In the genomic region with DNA sequence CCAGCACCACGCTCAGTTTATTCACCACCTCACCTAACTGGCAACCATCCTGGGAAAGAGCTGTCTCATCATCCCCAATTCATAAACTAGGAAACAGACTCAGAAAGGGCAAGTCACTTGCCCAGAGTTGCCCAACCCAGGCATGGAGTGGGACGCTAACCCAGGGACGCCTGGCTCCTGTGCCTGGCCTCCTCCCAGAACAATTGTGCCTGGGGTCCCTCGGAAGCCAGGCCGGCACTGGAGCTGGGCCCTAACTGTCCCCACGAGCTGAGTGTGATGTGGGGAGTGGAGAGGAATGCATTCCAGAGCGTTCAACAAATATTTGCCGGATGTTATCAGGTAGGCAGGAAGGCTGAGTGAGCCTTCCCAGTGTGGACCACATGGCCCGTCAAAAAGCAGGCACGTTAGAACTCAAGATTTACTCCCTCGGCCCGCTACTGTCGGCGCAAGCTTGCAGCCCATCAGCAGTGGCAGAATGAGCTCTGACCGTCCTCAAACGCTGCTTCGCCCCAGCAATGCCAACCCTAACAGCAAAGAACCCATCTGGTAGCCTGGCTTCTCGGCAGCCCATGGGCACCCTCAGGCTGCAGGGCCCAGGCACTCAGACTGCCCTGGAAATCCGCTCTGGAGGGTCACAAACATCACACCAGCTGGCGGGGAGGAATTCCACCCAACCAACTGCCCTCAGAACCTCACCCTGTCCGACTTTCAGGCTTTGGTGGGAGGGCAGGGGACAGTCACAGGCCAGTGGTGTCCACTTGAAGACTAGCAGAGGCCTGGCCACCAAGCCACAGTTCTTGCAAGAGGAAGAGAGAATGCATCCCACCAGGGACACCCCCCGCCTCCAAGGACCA, we compare ENCODE assay signal across 8 cellular contexts. TPM values are rescaled to one million over a fixed set of nuclear protein-coding genes. Genes with fewer than 3 reads are reported as not detected.
A peak's percentile ranks its signal among the peaks of the same experiment; 100 is the strongest.
DNase-seq lines count a peak whose midpoint lies in the region; ATAC-seq and TF ChIP-seq lines count a peak whose summit lies in the region.

No MANE protein-coding gene starts in this region.

- H3K4me3 Mint-ChIP-seq in activated CD8-positive, alpha-beta T cell treated with anti-CD3 and anti-CD28 coated beads, Interleukin-2, amount 10 ng/mL, durations not matched to agents 7 days and 5 days, result peak overlapping the region; percentile 43

- H3K27me3 ChIP-seq in heart left ventricle (no peaks in the 10 kb centered on the region), rectal smooth muscle tissue (ENCODE audit: control insufficient read depth, insufficient read depth, low read length) (no peaks in the 10 kb centered on the region)

- no peaks in the 10 kb centered on the region for H3K9me3 ChIP-seq in heart left ventricle

- H3K36me3 Mint-ChIP-seq in activated CD8-positive, alpha-beta T cell treated with anti-CD3 and anti-CD28 coated beads, Interleukin-2, amount 10 ng/mL, durations not matched to agents 7 days and 5 days (ENCODE audit: low read depth), result peaks cover 62% of the 10 kb centered on the region

- TF ChIP-seq CTCF in heart left ventricle (IDR thresholded peaks at IDR 0.05), result no peak

- DNase-seq in Daoy (ENCODE audit: low read depth) (peak; percentile 66), heart left ventricle (no peak), NCI-H1417 (lab: John Stamatoyannopoulos, UW) (no peak), Kasumi-1 (lab: John Stamatoyannopoulos, UW) (no peak), NCI-H2081 (lab: John Stamatoyannopoulos, UW) (no peak), GM03348 (ENCODE audit: low spot score) (no peak)
- no peak for DNase-seq in activated CD8-positive, alpha-beta T cell treated with anti-CD3 and anti-CD28 coated beads, Interleukin-2, amount 10 ng/mL, durations not matched to agents 7 days and 5 days

- H3K4me1 ChIP-seq in heart left ventricle (peaks cover 43 to 99% (median 95%) of the 10 kb centered on the region in 12 donors), rectal smooth muscle tissue (ENCODE audit: control insufficient read depth, insufficient read depth, low read length) (peaks cover 59% of the 10 kb centered on the region)

- intact Hi-C loops in heart left ventricle (cut with DNase I), result loop anchor here in 1 of 10 donors (2.0 kb wide), 1 partner anchor 17 kb away; no protein-coding TSS in a partner anchor

- no peaks in the 10 kb centered on the region for H3K27me3 Mint-ChIP-seq in activated CD8-positive, alpha-beta T cell treated with anti-CD3 and anti-CD28 coated beads, Interleukin-2, amount 10 ng/mL, durations not matched to agents 7 days and 5 days (ENCODE audit: low read depth)

- POLR2A ChIA-PET in activated CD8-positive, alpha-beta T cell treated with anti-CD3 and anti-CD28 coated beads, Interleukin-2, amount 10 ng/mL, durations not matched to agents 7 days and 5 days (lab: Charles Lee), result interaction anchor here (0.6 to 2.1 kb wide), 6 partner anchors 13 to 54 kb away, joined by 3 to 14 read pairs (median 5); no protein-coding TSS in a partner anchor

- no peak for ATAC-seq in activated CD8-positive, alpha-beta T cell treated with anti-CD3 and anti-CD28 coated beads, Interleukin-2, amount 10 ng/mL, durations not matched to agents 7 days and 5 days
- peak in 3 of 4 donors; percentile 9 to 12 (median 11) for ATAC-seq in heart left ventricle

- no peak for TF ChIP-seq POLR2A in heart left ventricle (IDR thresholded peaks at IDR 0.05)

- H3K4me1 Mint-ChIP-seq in activated CD8-positive, alpha-beta T cell treated with anti-CD3 and anti-CD28 coated beads, Interleukin-2, amount 10 ng/mL, durations not matched to agents 7 days and 5 days (ENCODE audit: low read depth), result peaks cover 84% of the 10 kb centered on the region

- H3K27ac ChIP-seq in heart left ventricle (peak overlapping the region; percentile 57 to 99 (median 88)), rectal smooth muscle tissue (ENCODE audit: low read depth, low read length) (peak overlapping the region; percentile 97)

- H3K36me3 ChIP-seq in heart left ventricle (peaks cover 0 to 45% (median 18%) of the 10 kb centered on the region in 9 donors), rectal smooth muscle tissue (ENCODE audit: control insufficient read depth, insufficient read depth, low read length) (peaks cover 7% of the 10 kb centered on the region)

- CTCF ChIA-PET in activated CD8-positive, alpha-beta T cell treated with anti-CD3 and anti-CD28 coated beads, Interleukin-2, amount 10 ng/mL, durations not matched to agents 7 days and 5 days (lab: Charles Lee), result interaction anchor here (0.8 to 2.3 kb wide), 10 partner anchors 8 to 118 kb away, joined by 3 to 14 read pairs (median 6); no protein-coding TSS in a partner anchor

- H3K4me3 ChIP-seq in heart left ventricle (peak overlapping the region in 4 of 12 donors; percentile 9 to 33 (median 18)), rectal smooth muscle tissue (ENCODE audit: low read length) (peak overlapping the region; percentile 7)

- H3K27ac Mint-ChIP-seq in activated CD8-positive, alpha-beta T cell treated with anti-CD3 and anti-CD28 coated beads, Interleukin-2, amount 10 ng/mL, durations not matched to agents 7 days and 5 days, result peak overlapping the region; percentile 86

- H3K9ac ChIP-seq in rectal smooth muscle tissue (ENCODE audit: low read length), result peak overlapping the region; percentile 12

- WGBS in heart left ventricle, 4 donors, result 22 to 30% (median 26%) methylated on average over 14 to 22 of the region's 22 CpGs

- H3K9me3 Mint-ChIP-seq in activated CD8-positive, alpha-beta T cell treated with anti-CD3 and anti-CD28 coated beads, Interleukin-2, amount 10 ng/mL, durations not matched to agents 7 days and 5 days (ENCODE audit: insufficient read depth), result no peaks in the 10 kb centered on the region

RNA-seq across cellular contexts. Expression of gene MYH9, which starts 35.6 kb away (rescaled TPM):
- total RNA-seq in Daoy (2014; rRNA removed; shearing (Covaris generic)), result 349 and 464 TPM in 2 replicates
- total RNA-seq in activated CD8-positive, alpha-beta T cell treated with anti-CD3 and anti-CD28 coated beads, Interleukin-2, amount 10 ng/mL, durations not matched to agents 7 days and 5 days, result 100 to 1,000 TPM; 857 to 883 TPM
- total RNA-seq in heart left ventricle, result 100 to 1,000 TPM; 126 to 482 (median 238) TPM
- polyA plus RNA-seq in heart left ventricle, result 100 to 1,000 TPM; 109 to 407 TPM
